In genomic region chr7:112236597-112236996, GRCh38 we compare ENCODE assay signal across 9 cellular contexts.
"Had no signal": no experiment of that assay in that cellular context is flagged by ENCODE, and none has a peak within 500 bp of the region (broad histone marks: within the 10 kb centered on the region; RNA-seq: fewer than 3 reads in every experiment).

No MANE protein-coding gene starts in this region.

- H3K4me1 ChIP-seq: HAP-1 had no signal

- ATAC-seq: HCT116 had no signal

- DNase-seq: GM23248, GOT3, H7, HFFc6, IMR-90, KBM-7 had no signal

- H3K27ac ChIP-seq: GM23248, HL-60 had no signal

- H3K9me3 ChIP-seq: HAP-1 had no signal

- H2AFZ ChIP-seq: GM23248 had no signal

- H3K9ac ChIP-seq: GM23248 had no signal

- H3K4me3 ChIP-seq: GM23248, HAP-1 had no signal

- H3K36me3 ChIP-seq: HAP-1 had no signal
